Comparison of ENCODE assay signal across 2 cellular contexts in the genomic region with DNA sequence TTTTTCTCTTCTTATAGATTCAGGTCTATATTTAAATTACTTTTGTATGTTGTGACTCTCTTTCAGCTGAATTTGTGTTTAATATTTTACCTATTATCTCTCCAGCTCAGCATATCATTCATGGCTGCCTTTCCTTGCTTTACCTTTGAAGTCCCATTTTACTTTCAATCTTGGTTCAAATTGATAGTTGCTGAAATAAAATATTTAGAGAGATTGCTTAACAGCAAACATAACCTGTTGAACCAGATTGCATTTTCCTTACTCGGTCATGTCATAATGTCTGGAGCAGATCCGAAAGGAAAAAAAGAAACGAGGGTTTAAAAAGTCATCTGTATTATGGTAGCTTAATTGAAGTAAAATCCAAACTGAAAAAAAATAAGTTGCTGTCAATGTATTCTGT.
A peak's percentile ranks its signal among the peaks of the same experiment; 100 is the strongest.
TF ChIP-seq lines count a peak whose summit lies in the region.

No MANE protein-coding gene starts in this region.

TF ChIP-seq in liver, 16 proteins besides CTCF, POLR2A, EP300 and RAD21 (continued from another document):
- TF ChIP-seq, protein P1, sequence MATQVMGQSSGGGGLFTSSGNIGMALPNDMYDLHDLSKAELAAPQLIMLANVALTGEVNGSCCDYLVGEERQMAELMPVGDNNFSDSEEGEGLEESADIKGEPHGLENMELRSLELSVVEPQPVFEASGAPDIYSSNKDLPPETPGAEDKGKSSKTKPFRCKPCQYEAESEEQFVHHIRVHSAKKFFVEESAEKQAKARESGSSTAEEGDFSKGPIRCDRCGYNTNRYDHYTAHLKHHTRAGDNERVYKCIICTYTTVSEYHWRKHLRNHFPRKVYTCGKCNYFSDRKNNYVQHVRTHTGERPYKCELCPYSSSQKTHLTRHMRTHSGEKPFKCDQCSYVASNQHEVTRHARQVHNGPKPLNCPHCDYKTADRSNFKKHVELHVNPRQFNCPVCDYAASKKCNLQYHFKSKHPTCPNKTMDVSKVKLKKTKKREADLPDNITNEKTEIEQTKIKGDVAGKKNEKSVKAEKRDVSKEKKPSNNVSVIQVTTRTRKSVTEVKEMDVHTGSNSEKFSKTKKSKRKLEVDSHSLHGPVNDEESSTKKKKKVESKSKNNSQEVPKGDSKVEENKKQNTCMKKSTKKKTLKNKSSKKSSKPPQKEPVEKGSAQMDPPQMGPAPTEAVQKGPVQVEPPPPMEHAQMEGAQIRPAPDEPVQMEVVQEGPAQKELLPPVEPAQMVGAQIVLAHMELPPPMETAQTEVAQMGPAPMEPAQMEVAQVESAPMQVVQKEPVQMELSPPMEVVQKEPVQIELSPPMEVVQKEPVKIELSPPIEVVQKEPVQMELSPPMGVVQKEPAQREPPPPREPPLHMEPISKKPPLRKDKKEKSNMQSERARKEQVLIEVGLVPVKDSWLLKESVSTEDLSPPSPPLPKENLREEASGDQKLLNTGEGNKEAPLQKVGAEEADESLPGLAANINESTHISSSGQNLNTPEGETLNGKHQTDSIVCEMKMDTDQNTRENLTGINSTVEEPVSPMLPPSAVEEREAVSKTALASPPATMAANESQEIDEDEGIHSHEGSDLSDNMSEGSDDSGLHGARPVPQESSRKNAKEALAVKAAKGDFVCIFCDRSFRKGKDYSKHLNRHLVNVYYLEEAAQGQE (IDR thresholded peaks at IDR 0.05), result no peak
- TF ChIP-seq NR2F2 (IDR thresholded peaks at IDR 0.05), result peak; percentile 24
- TF ChIP-seq, protein P2, sequence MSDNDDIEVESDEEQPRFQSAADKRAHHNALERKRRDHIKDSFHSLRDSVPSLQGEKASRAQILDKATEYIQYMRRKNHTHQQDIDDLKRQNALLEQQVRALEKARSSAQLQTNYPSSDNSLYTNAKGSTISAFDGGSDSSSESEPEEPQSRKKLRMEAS (IDR thresholded peaks at IDR 0.05), result no peak
- TF ChIP-seq, protein P3, sequence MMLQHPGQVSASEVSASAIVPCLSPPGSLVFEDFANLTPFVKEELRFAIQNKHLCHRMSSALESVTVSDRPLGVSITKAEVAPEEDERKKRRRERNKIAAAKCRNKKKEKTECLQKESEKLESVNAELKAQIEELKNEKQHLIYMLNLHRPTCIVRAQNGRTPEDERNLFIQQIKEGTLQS (IDR thresholded peaks at IDR 0.05), result peak; percentile 25
- peak; percentile 22 for TF ChIP-seq HNF4G (IDR thresholded peaks at IDR 0.05)
- TF ChIP-seq FOXA2 (IDR thresholded peaks at IDR 0.05), result no peak
- TF ChIP-seq SP1 (IDR thresholded peaks at IDR 0.05), result peak; percentile 53
TF ChIP-seq in liver: peak in this region for 8.

TF ChIP-seq in HepG2, 621 proteins besides CTCF, POLR2A, EP300 and RAD21 (continued from another document):
- TF ChIP-seq, protein P4, sequence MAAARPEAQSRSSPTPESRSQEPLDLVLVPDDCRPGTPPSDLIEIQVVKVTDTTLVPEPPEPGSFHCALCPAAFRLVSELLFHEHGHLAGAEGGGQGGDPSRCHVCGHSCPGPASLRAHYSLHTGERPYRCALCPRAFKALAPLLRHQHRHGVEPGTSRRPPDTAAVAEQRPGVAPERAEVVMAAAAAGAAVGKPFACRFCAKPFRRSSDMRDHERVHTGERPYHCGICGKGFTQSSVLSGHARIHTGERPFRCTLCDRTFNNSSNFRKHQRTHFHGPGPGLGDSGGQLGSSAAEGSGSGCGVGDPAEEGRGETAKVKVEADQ (CRISPR knock-in tag; IDR thresholded peaks at IDR 0.05; ENCODE audit: borderline replicate concordance), result no peak
- TF ChIP-seq, protein P5, sequence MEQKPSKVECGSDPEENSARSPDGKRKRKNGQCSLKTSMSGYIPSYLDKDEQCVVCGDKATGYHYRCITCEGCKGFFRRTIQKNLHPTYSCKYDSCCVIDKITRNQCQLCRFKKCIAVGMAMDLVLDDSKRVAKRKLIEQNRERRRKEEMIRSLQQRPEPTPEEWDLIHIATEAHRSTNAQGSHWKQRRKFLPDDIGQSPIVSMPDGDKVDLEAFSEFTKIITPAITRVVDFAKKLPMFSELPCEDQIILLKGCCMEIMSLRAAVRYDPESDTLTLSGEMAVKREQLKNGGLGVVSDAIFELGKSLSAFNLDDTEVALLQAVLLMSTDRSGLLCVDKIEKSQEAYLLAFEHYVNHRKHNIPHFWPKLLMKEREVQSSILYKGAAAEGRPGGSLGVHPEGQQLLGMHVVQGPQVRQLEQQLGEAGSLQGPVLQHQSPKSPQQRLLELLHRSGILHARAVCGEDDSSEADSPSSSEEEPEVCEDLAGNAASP (CRISPR knock-in tag; IDR thresholded peaks at IDR 0.05; ENCODE audit: borderline replicate concordance), result no peak
